ENCODE assay signal across 9 cellular contexts in the genomic region with DNA sequence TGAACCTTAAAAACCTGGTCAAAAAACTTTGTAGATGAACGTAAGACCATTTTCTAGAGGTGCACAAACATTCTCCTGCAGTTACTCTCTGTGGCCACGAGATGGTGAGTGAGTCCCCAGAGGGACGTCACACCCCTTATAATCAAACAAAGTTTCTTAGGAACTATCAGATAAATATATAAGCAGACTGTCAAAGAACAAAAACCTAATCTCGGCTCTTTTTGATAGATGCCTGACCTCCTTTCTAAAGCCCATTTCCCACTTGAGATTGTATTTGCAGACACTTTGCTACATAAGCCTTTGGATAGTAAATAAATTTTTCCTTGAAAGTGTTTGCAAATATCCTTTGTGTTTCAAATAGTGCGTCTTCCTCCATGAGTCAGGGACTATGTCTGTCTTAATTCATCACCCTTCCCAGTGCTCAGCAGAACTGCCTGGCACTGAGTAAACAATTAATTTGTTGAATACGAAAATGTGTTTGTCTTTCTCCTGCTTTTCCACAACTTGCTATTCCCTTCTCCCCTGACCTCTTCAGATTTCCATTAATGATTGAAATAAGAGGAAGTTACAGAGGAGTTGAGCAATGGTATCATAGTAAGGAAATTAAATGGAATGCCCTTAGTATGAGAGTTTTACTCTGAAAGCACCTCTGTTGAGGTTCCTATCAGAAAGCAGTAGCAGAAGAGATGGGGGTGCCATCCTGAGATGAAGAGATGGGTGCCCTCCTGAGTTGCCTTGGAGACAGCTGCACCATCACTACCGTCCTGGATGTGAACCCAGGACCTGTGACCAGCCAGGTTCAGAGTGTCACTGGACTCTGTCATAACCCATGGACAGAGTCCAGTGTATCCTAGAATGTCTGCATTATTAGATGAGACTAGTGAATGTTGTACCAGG. TPM values are rescaled to one million over a fixed set of nuclear protein-coding genes. Genes with fewer than 3 reads are reported as not detected.
A peak's percentile ranks its signal among the peaks of the same experiment; 100 is the strongest.
DNase-seq lines count a peak whose midpoint lies in the region; ATAC-seq and TF ChIP-seq lines count a peak whose summit lies in the region.
"Had no signal": no experiment of that assay in that cellular context is flagged by ENCODE, and none has a peak within 500 bp of the region (broad histone marks: within the 10 kb centered on the region; RNA-seq: fewer than 3 reads in every experiment).

No MANE protein-coding gene starts in this region.

- no peak overlapping the region for H4K91ac ChIP-seq in trophoblast cell (ENCODE audit: low read depth, low read length)

- no peak overlapping the region for H3K14ac ChIP-seq in trophoblast cell (ENCODE audit: low read length)

- no peak overlapping the region for H4K8ac ChIP-seq in trophoblast cell (ENCODE audit: low read depth, low read length)

- H3K27me3 ChIP-seq in AG04450 (ENCODE audit: control insufficient read depth, insufficient read depth, low read length), result no peaks in the 10 kb centered on the region
- H3K27me3 ChIP-seq in GM06990 (replicated peaks; ENCODE audit: control insufficient read depth, insufficient read depth, low read length), result no peaks in the 10 kb centered on the region; the same call in 1 of the 2 replicates
- H3K27me3 ChIP-seq in trophoblast cell (ENCODE audit: insufficient read depth, low read length), result no peaks in the 10 kb centered on the region
- H3K27me3 ChIP-seq: neutrophil had no signal

- no peak overlapping the region for H4K12ac ChIP-seq in trophoblast cell (ENCODE audit: low read depth, low read length)

- H3K23ac ChIP-seq in trophoblast cell (ENCODE audit: low read length), result no peak overlapping the region

- H3K36me3 ChIP-seq in GM06990 (ENCODE audit: control insufficient read depth, insufficient read depth, low read length) (no peaks in the 10 kb centered on the region), trophoblast cell (ENCODE audit: control insufficient read depth in 1 of 2, insufficient read depth in 2 of 2, low read length in 2 of 2) (no peaks in the 10 kb centered on the region)
- H3K36me3 ChIP-seq: neutrophil had no signal

- H3K79me1 ChIP-seq in trophoblast cell (ENCODE audit: low read length), result no peaks in the 10 kb centered on the region

- no peak overlapping the region for H2AFZ ChIP-seq in trophoblast cell (ENCODE audit: insufficient read depth, low read length, poor library complexity)

- CTCF ChIA-PET in AG04450 (lab: Charles Lee), result interaction anchor here (7.2 kb wide), 1 partner anchor 11 kb away, joined by 42 read pairs; no protein-coding TSS in a partner anchor

- no peaks in the 10 kb centered on the region for H3K9me3 ChIP-seq in AG04450 (ENCODE audit: control insufficient read depth, insufficient read depth, low read length)
- no peaks in the 10 kb centered on the region for H3K9me3 ChIP-seq in trophoblast cell (ENCODE audit: insufficient read depth, low read depth, low read length)
- H3K9me3 ChIP-seq: neutrophil had no signal

- peaks cover 4 to 7% of the 10 kb centered on the region in 2 experiments for H3K4me1 ChIP-seq in trophoblast cell (ENCODE audit: control insufficient read depth in 1 of 2, insufficient read depth in 2 of 2, low read length in 2 of 2)

- TF ChIP-seq CTCF in AG04450 (IDR thresholded peaks at IDR 0.05; ENCODE audit: low read depth, low read length), result peak; percentile 94
- peak; percentile 84 for TF ChIP-seq CTCF in GM06990 (IDR thresholded peaks at IDR 0.05; ENCODE audit: insufficient read depth, low read length, poor library complexity, severe bottlenecking)

- no peak overlapping the region for H2BK120ac ChIP-seq in trophoblast cell (ENCODE audit: insufficient read depth, low read length, poor library complexity)

- H3K18ac ChIP-seq in trophoblast cell (ENCODE audit: low read length), result no peak overlapping the region

- DNase-seq in AG04450 (ENCODE audit: low read depth, low spot score) (peak; percentile 16), GM06990 (ENCODE audit: extremely low read depth, insufficient read length) (no peak), NCI-H446 (lab: John Stamatoyannopoulos, UW) (peak; percentile 2 to 70), foreskin melanocyte (peak; percentile 36), trophoblast cell (peak; percentile 11 to 62)
- DNase-seq in activated gamma-delta T cell treated with anti-CD3 and anti-CD28 coated beads, Interleukin-2, amount 50 U/mL, for 16 hours (ENCODE audit: low read depth), result peak; percentile 11

- H3K4ac ChIP-seq in trophoblast cell (ENCODE audit: low read depth, low read length), result no peak overlapping the region

- no peak overlapping the region for H3K9ac ChIP-seq in trophoblast cell (ENCODE audit: low read length)

- no peak overlapping the region for H3K27ac ChIP-seq in AG04450 (ENCODE audit: low read depth, low read length)
- H3K27ac ChIP-seq in trophoblast cell (ENCODE audit: low read depth, low read length), result no peak overlapping the region

- WGBS in trophoblast cell (ENCODE audit: extremely low coverage, insufficient coverage, insufficient read length), result no CpG with 5 or more reads among the region's 7 CpGs

- H3K4me3 ChIP-seq in AG04450 (ENCODE audit: low read depth, low read length) (no peak overlapping the region), GM06990 (replicated peaks; ENCODE audit: low read depth, low read length) (no peak overlapping the region), trophoblast cell (ENCODE audit: low read depth, low read length) (no peak overlapping the region)

- H2AK5ac ChIP-seq in trophoblast cell (ENCODE audit: low read length), result no peak overlapping the region

- no peak overlapping the region for H3K4me2 ChIP-seq in trophoblast cell (ENCODE audit: low read length)

- no peaks in the 10 kb centered on the region for H3K79me2 ChIP-seq in trophoblast cell (ENCODE audit: control insufficient read depth, insufficient read depth, low read length, poor library complexity)

- H2BK5ac ChIP-seq in trophoblast cell (ENCODE audit: low read depth, low read length, poor library complexity), result no peak overlapping the region

- POLR2A ChIA-PET in AG04450 (lab: Yijun Ruan, JAX), result no interaction called here

- ATAC-seq in HG02981 (IDR thresholded peaks at IDR 0.05; ENCODE audit: unreplicated experiment) (peak; percentile 68), GM18873 (IDR thresholded peaks at IDR 0.05; ENCODE audit: low FRiP score, unreplicated experiment) (no peak)

- no peak overlapping the region for H2BK12ac ChIP-seq in trophoblast cell (ENCODE audit: low read length)

RNA-seq across cellular contexts. Expression of gene RAVER2, which starts 57.8 kb away (rescaled TPM):
- polyA plus RNA-seq in AG04450 (2011; rRNA removed), result 4.1 and 5.5 TPM in 2 replicates
- polyA minus RNA-seq in AG04450 (2011; rRNA and poly(A)+ RNA removed), result 3.7 and 5.2 TPM in 2 replicates
- 2.8 and 3.3 TPM in 2 replicates for polyA plus RNA-seq in trophoblast cell (2013)
